In genomic region chr4:1870578-1871443, GRCh38 we compare ENCODE assay signal across 8 cellular contexts. TPM values are rescaled to one million over a fixed set of nuclear protein-coding genes. Genes with fewer than 3 reads are reported as not detected.
DNase-seq lines count a peak whose midpoint lies in the region; ATAC-seq, FAIRE-seq and TF ChIP-seq lines count a peak whose summit lies in the region.

NSD2 (plus strand) TSS chr4:1871393; CDS start chr4:1900655, 29,262 bp downstream.

- no peak within 1 kb of the TSS for H2BK120ac ChIP-seq in H1 (replicated peaks; ENCODE audit: low read depth, low read length)
- peak within 1 kb of the TSS; percentile 99 for H2BK120ac ChIP-seq in mesendoderm (ENCODE audit: low read depth, low read length)

- H4K5ac ChIP-seq in H1 (ENCODE audit: insufficient read length, low read depth, low read length) (peak within 1 kb of the TSS; percentile 73), mesendoderm (ENCODE audit: low read length) (no peak within 1 kb of the TSS)

- POLR2A ChIA-PET in CD8-positive, alpha-beta memory T cell (lab: Charles Lee): interaction anchor here (0.9 to 2.0 kb wide), 5 partner anchors 9 to 392 kb away, joined by 3 to 27 read pairs (median 7); partner anchors contain the start of genes LETM1 and SLBP
- POLR2A ChIA-PET in H1 (lab: Charles Lee; ENCODE audit: partially characterized antibody): interaction anchor here (1.0 to 1.7 kb wide), 3 partner anchors 12 to 15 kb away, joined by 5 to 6 read pairs (median 5); partner anchors contain the start of gene LETM1

- H2AK5ac ChIP-seq in H1 (ENCODE audit: low read depth, low read length) (no peak within 1 kb of the TSS), mesendoderm (ENCODE audit: low read length) (no peak within 1 kb of the TSS)

- peaks cover 17% of the 10 kb centered on the region for H3K4me1 ChIP-seq in CD8-positive, alpha-beta memory T cell (ENCODE audit: insufficient read depth, low read length)
- peaks cover 0 to 9% (median 5%) of the 10 kb centered on the region in 4 experiments; a peak in 6 of 7 replicates for H3K4me1 ChIP-seq in H1 (replicated peaks in 1 of 4; ENCODE audit: control insufficient read depth in 3 of 4, insufficient read depth in 4 of 4, low read length in 3 of 4)
- H3K4me1 ChIP-seq in mesendoderm (ENCODE audit: control insufficient read depth, low read depth, low read length): peaks cover 3% of the 10 kb centered on the region

- H3K9ac ChIP-seq in H1 (replicated peaks in 1 of 4; ENCODE audit: extremely low read depth in 1 of 4, low read depth in 3 of 4, low read length in 3 of 4): peak within 1 kb of the TSS; percentile 35 to 91 (median 82)
- peak within 1 kb of the TSS; percentile 96 for H3K9ac ChIP-seq in mesendoderm (ENCODE audit: low read length)

- H4K8ac ChIP-seq in H1 (ENCODE audit: extremely low read depth, insufficient read depth, low read length): peak within 1 kb of the TSS; percentile 95
- H4K8ac ChIP-seq in mesendoderm (ENCODE audit: low read depth, low read length): peak within 1 kb of the TSS; percentile 99

- H3K4ac ChIP-seq in H1 (replicated peaks; ENCODE audit: insufficient read length, low read depth, low read length): no peak within 1 kb of the TSS
- H3K4ac ChIP-seq in mesendoderm (ENCODE audit: low read depth, low read length): peak within 1 kb of the TSS; percentile 100

- TF ChIP-seq CTCF in H1 (IDR thresholded peaks at IDR 0.05; ENCODE audit: control extremely low read depth in 1 of 3, insufficient read depth in 1 of 3, low read depth in 1 of 3, low read length in 3 of 3): no peak

- no peaks in the 10 kb centered on the region for H3K9me3 ChIP-seq in CD8-positive, alpha-beta memory T cell (ENCODE audit: low read length)
- H3K9me3 ChIP-seq in H1 (ENCODE audit: insufficient read depth in 2 of 2, low read depth in 1 of 2, low read length in 1 of 2): no peaks in the 10 kb centered on the region

- H3K18ac ChIP-seq in H1 (ENCODE audit: extremely low read depth, low read length): peak within 1 kb of the TSS; percentile 87
- peak within 1 kb of the TSS; percentile 100 for H3K18ac ChIP-seq in mesendoderm (ENCODE audit: low read length)

- H3K23me2 ChIP-seq in H1 (ENCODE audit: low read depth, low read length): peaks cover 8% of the 10 kb centered on the region

- peaks cover 12 to 17% of the 10 kb centered on the region in 2 experiments for H4K20me1 ChIP-seq in H1 (replicated peaks in 1 of 2; ENCODE audit: control insufficient read depth in 1 of 2, insufficient read depth in 2 of 2, low read length in 2 of 2)

- peak; percentile 85 to 92 (median 85) for DNase-seq in CD8-positive, alpha-beta memory T cell
- peak; percentile 46 for DNase-seq in HS-27A (ENCODE audit: low read depth)
- DNase-seq in NOMO-1 treated with DMSO at 0.1 percent for 48 hours (lab: John Stamatoyannopoulos, UW; ENCODE audit: unreplicated experiment): peak; percentile 84
- DNase-seq in activated CD8-positive, alpha-beta memory T cell treated with anti-CD3 and anti-CD28 coated beads for 4 hours (ENCODE audit: low read depth in 2 of 2): peak; percentile 79 to 81
- DNase-seq in H1 (ENCODE audit: low read depth in 1 of 2, low spot score in 2 of 2): peak in 1 of 2 experiments; percentile 93
- DNase-seq in mesendoderm: peak; percentile 91
- peak; percentile 88 for DNase-seq in stimulated activated CD8-positive, alpha-beta memory T cell treated with anti-CD3 and anti-CD28 coated beads, Interleukin-12 subunit alpha, Interleukin-12 subunit beta, amount 100 ng/mL, for 4 hours (ENCODE audit: low read depth)

- H3K27ac Mint-ChIP-seq in CD8-positive, alpha-beta memory T cell: peak within 1 kb of the TSS; percentile 93 to 99 (median 95)

- H2BK12ac ChIP-seq in H1 (ENCODE audit: low read depth, low read length): no peak within 1 kb of the TSS

- H3K23ac ChIP-seq in H1 (ENCODE audit: insufficient read length): no peak within 1 kb of the TSS
- H3K23ac ChIP-seq in mesendoderm (ENCODE audit: low read length): peak within 1 kb of the TSS; percentile 89

- no peak within 1 kb of the TSS for H2AFZ ChIP-seq in H1 (ENCODE audit: low read length)

- H3K79me1 ChIP-seq in H1 (ENCODE audit: low read depth, low read length) (peaks cover 10% of the 10 kb centered on the region; the same call in 1 of the 2 replicates), mesendoderm (ENCODE audit: low read length) (peaks cover 10% of the 10 kb centered on the region)

- peaks cover 0 to 2% (median 2%) of the 10 kb centered on the region in 3 donors for H3K36me3 Mint-ChIP-seq in CD8-positive, alpha-beta memory T cell

- H3K4me1 Mint-ChIP-seq in CD8-positive, alpha-beta memory T cell: peaks cover 35 to 37% (median 37%) of the 10 kb centered on the region in 3 donors

- no peak within 1 kb of the TSS for H4K91ac ChIP-seq in H1 (replicated peaks; ENCODE audit: insufficient read length, low read length)

- peak within 1 kb of the TSS; percentile 81 for H3K4me3 ChIP-seq in CD8-positive, alpha-beta memory T cell (ENCODE audit: low read length)
- H3K4me3 ChIP-seq in H1 (ENCODE audit: extremely low read depth in 1 of 4, insufficient read depth in 2 of 4, low read depth in 3 of 4, low read length in 4 of 4): peak within 1 kb of the TSS; percentile 63 to 100 (median 78)
- H3K4me3 ChIP-seq in mesendoderm (ENCODE audit: low read length): peak within 1 kb of the TSS; percentile 84

- H2BK15ac ChIP-seq in H1 (ENCODE audit: low read length): 0 out of 2 replicates have a peak within 1 kb of the TSS, but pooled peaks have one; percentile 31
- no peak within 1 kb of the TSS for H2BK15ac ChIP-seq in mesendoderm (replicated peaks; ENCODE audit: low read depth)

- TF ChIP-seq POLR2A in H1 (IDR thresholded peaks at IDR 0.05; ENCODE audit: control extremely low read depth in 1 of 2, low read depth in 2 of 2, low read length in 2 of 2): peak in 1 of 2 experiments; percentile 75; a peak in 2 of 3 replicates

- peak within 1 kb of the TSS; percentile 79 for H3K4me2 ChIP-seq in H1 (ENCODE audit: insufficient read depth in 1 of 2, low read depth in 2 of 2, low read length in 2 of 2)
- peak within 1 kb of the TSS; percentile 91 for H3K4me2 ChIP-seq in mesendoderm (ENCODE audit: low read length)

- WGBS in H1 (ENCODE audit: extremely low coverage in 1 of 2, insufficient coverage in 1 of 2, insufficient read length in 1 of 2, insufficient replicate concordance in 2 of 2, low coverage in 1 of 2, low lambda C conversion rate in 2 of 2, missing lambda C conversion rate in 1 of 2), 2 experiments: 9% methylated on average over 7 of the region's 155 CpGs; no CpG with 5 or more reads in 1 of the 2 experiments
- WGBS in mesendoderm (ENCODE audit: extremely low coverage, insufficient coverage, low lambda C conversion rate): no CpG with 5 or more reads among the region's 155 CpGs

- no peak within 1 kb of the TSS for H3K14ac ChIP-seq in H1 (ENCODE audit: insufficient read length)

- TF ChIP-seq EP300 in H1 (IDR thresholded peaks at IDR 0.05; ENCODE audit: borderline replicate concordance in 1 of 2, low read depth in 2 of 2, low read length in 2 of 2): no peak

- H2BK5ac ChIP-seq in H1 (ENCODE audit: low read depth, low read length) (no peak within 1 kb of the TSS; the same call in 1 of the 2 replicates), mesendoderm (ENCODE audit: low read length) (peak within 1 kb of the TSS; percentile 17)

- H3K27me3 Mint-ChIP-seq in CD8-positive, alpha-beta memory T cell: peaks cover 0 to 6% of the 10 kb centered on the region in 2 donors

- H3K36me3 ChIP-seq in CD8-positive, alpha-beta memory T cell (ENCODE audit: insufficient read depth, low read length): no peaks in the 10 kb centered on the region
- H3K36me3 ChIP-seq in H1 (ENCODE audit: control insufficient read depth in 2 of 4, insufficient read depth in 4 of 4, low read length in 3 of 4) (no peaks in the 10 kb centered on the region), mesendoderm (ENCODE audit: control insufficient read depth, insufficient read depth, low read length) (no peaks in the 10 kb centered on the region)

- peaks cover 12 to 37% of the 10 kb centered on the region in 2 experiments for H3K79me2 ChIP-seq in H1 (ENCODE audit: control insufficient read depth in 1 of 2, insufficient read depth in 2 of 2, low read length in 2 of 2)
- peaks cover 34% of the 10 kb centered on the region for H3K79me2 ChIP-seq in mesendoderm (ENCODE audit: control insufficient read depth, insufficient read depth, low read length)

- H3K56ac ChIP-seq in H1 (replicated peaks; ENCODE audit: insufficient read length, low read depth, low read length) (peak within 1 kb of the TSS; percentile 80), mesendoderm (ENCODE audit: low read length) (peak within 1 kb of the TSS; percentile 99)

- no peaks in the 10 kb centered on the region for H3K27me3 ChIP-seq in CD8-positive, alpha-beta memory T cell (ENCODE audit: insufficient read depth, low read length, poor library complexity, severe bottlenecking)
- H3K27me3 ChIP-seq in H1 (replicated peaks in 1 of 4; ENCODE audit: control insufficient read depth in 3 of 4, extremely low read depth in 1 of 4, insufficient read depth in 3 of 4, low read length in 3 of 4): peaks cover 15 to 34% (median 33%) of the 10 kb centered on the region in 4 experiments
- peaks cover 11% of the 10 kb centered on the region for H3K27me3 ChIP-seq in mesendoderm (ENCODE audit: insufficient read depth, low read length, poor library complexity)

- H2BK20ac ChIP-seq in H1 (ENCODE audit: low read length): no peak within 1 kb of the TSS

- H3K9me3 Mint-ChIP-seq in CD8-positive, alpha-beta memory T cell: peaks cover 0 to 3% (median 0%) of the 10 kb centered on the region in 5 donors

- FAIRE-seq in H1 (lab: Jason Lieb, UNC): no peak

- TF ChIP-seq RAD21 in H1 (IDR thresholded peaks at IDR 0.05 in 1 of 2, conservative IDR thresholded peaks at IDR 0.05 in 1 of 2; ENCODE audit: low read depth in 2 of 2, low read length in 2 of 2): no peak

- CTCF ChIA-PET in CD8-positive, alpha-beta memory T cell (lab: Charles Lee): interaction anchor here (1.6 kb wide), 1 partner anchor 29 kb away, joined by 3 read pairs; no protein-coding TSS in a partner anchor
- CTCF ChIA-PET in H1 (lab: Charles Lee; ENCODE audit: partially characterized antibody): interaction anchor here (1.0 to 1.9 kb wide), 3 partner anchors 29 to 35 kb away, joined by 3 to 6 read pairs (median 3); no protein-coding TSS in a partner anchor

- peak; percentile 29 for ATAC-seq in GM19468 (IDR thresholded peaks at IDR 0.05; ENCODE audit: extremely low read depth, unreplicated experiment)

- peak within 1 kb of the TSS; percentile 84 to 97 (median 89) for H3K4me3 Mint-ChIP-seq in CD8-positive, alpha-beta memory T cell

- H3K27ac ChIP-seq in CD8-positive, alpha-beta memory T cell (ENCODE audit: low read depth, low read length): peak within 1 kb of the TSS; percentile 97
- H3K27ac ChIP-seq in H1 (ENCODE audit: low read depth, low read length): peak within 1 kb of the TSS; percentile 76; the same call in 1 of the 2 replicates
- H3K27ac ChIP-seq in mesendoderm (ENCODE audit: low read depth, low read length): peak within 1 kb of the TSS; percentile 98

RNA-seq across cellular contexts. Expression of gene NSD2, which starts in this region (rescaled TPM):
- total RNA-seq in CD8-positive, alpha-beta memory T cell: 100 to 1,000 TPM; 150 to 152 TPM
- 9.0 TPM for polyA plus RNA-seq in CD8-positive, alpha-beta memory T cell
- total RNA-seq in H1 (2021; fragmentation: NEBNext Ultra II Directional; extraction: Animal tissue kit (Norgen Biotek cat#: 25700)): 129 TPM in 2 replicates
- polyA plus RNA-seq in H1 (2011; rRNA removed): 26.7 and 40.3 TPM in 2 replicates
- 36.6 TPM for polyA plus RNA-seq in H1 (2011; cell fraction: cytosol; rRNA removed)
- 84.1 TPM for polyA plus RNA-seq in H1 (2011; cell fraction: nucleus; rRNA removed)
- 66.4 to 82.6 TPM (median 77.2 TPM) in 4 replicates for polyA plus RNA-seq in H1 (2012, experiment 1 of 2)
- 11.1 TPM for polyA plus RNA-seq in H1 (2012, experiment 2 of 2)
- 41.1 TPM for polyA plus RNA-seq in H1 (2013, experiment 1 of 2)
- 39.6 TPM for polyA plus RNA-seq in H1 (2013, experiment 2 of 2)
- 79.1 and 96.2 TPM in 2 replicates for polyA minus RNA-seq in H1 (2011; rRNA and poly(A)+ RNA removed)
- 53.7 TPM for polyA minus RNA-seq in H1 (2011; cell fraction: cytosol; rRNA and poly(A)+ RNA removed)
- 117 TPM for polyA minus RNA-seq in H1 (2011; cell fraction: nucleus; rRNA and poly(A)+ RNA removed)
- polyA plus RNA-seq in mesendoderm (2013, experiment 1 of 2): 41.7 TPM
- polyA plus RNA-seq in mesendoderm (2013, experiment 2 of 2): 43.9 TPM
